ENCODE assay signal across 21 cellular contexts in the genomic region with DNA sequence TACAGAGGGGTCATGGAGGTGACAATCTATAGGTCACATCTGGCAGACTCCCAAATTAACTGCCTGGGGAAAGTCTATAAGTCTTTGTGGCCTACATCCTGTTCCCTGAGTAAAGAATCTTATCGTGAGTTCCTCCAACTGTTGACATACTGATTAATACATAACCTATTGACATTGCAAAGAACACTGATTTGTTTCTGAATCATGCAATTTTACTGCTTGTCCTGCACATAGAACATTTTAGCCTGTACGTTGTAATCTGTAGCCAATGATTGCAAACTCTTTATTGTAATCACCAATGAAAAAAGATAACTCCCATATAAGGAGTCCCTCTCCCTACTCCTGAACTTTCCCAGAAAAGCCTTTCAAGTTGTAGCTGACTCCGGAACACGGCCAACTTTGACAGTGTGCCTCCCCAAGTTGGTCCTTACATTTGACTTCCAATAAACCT. TPM values are rescaled to one million over a fixed set of nuclear protein-coding genes. Genes with fewer than 3 reads are reported as not detected.
DNase-seq lines count a peak whose midpoint lies in the region; ATAC-seq and TF ChIP-seq lines count a peak whose summit lies in the region.
"Had no signal": no experiment of that assay in that cellular context is flagged by ENCODE, and none has a peak within 500 bp of the region (broad histone marks: within the 10 kb centered on the region; RNA-seq: fewer than 3 reads in every experiment).

No MANE protein-coding gene starts in this region.

- no peak for TF ChIP-seq POLR2A in suprapubic skin (IDR thresholded peaks at IDR 0.05)

- peaks cover 14% of the 10 kb centered on the region for H3K4me1 Mint-ChIP-seq in endodermal cell
- H3K4me1 Mint-ChIP-seq: H9; naive thymus-derived CD8-positive, alpha-beta T cell had no signal

- H3K9ac ChIP-seq in endodermal cell (ENCODE audit: extremely low read depth, low read length, poor library complexity, severe bottlenecking): no peak overlapping the region

- peak; percentile 73 for ATAC-seq in left lung
- ATAC-seq: activated CD8-positive, alpha-beta memory T cell treated with anti-CD3 and anti-CD28 coated beads, Interleukin-2, amount 10 ng/mL, durations not matched to agents 7 days and 5 days; CD8-positive, alpha-beta T cell; foreskin keratinocyte; naive thymus-derived CD8-positive, alpha-beta T cell had no signal

- H3K27ac ChIP-seq in endodermal cell (ENCODE audit: low read depth, low read length) (no peak overlapping the region), left lung (no peak overlapping the region), suprapubic skin (no peak overlapping the region)
- H3K27ac ChIP-seq: foreskin keratinocyte, SJCRH30, WERI-Rb-1 had no signal

- H3K4me1 ChIP-seq in endodermal cell (ENCODE audit: control insufficient read depth, insufficient read depth, low read length) (no peaks in the 10 kb centered on the region), left lung (no peaks in the 10 kb centered on the region), suprapubic skin (no peaks in the 10 kb centered on the region)
- H3K4me1 ChIP-seq: SJCRH30 had no signal

- intact Hi-C loops in left lung (cut with DNase I): no loop called here

- H3K4me3 Mint-ChIP-seq in endodermal cell: no peak overlapping the region
- H3K4me3 Mint-ChIP-seq: activated CD8-positive, alpha-beta memory T cell treated with anti-CD3 and anti-CD28 coated beads, Interleukin-2, amount 10 ng/mL, durations not matched to agents 7 days and 5 days; CD8-positive, alpha-beta T cell; H9; naive thymus-derived CD8-positive, alpha-beta T cell had no signal

- no peaks in the 10 kb centered on the region for H3K27me3 Mint-ChIP-seq in endodermal cell (ENCODE audit: insufficient read depth)

- H3K9me3 ChIP-seq in endodermal cell (ENCODE audit: control insufficient read depth, low read length): no peaks in the 10 kb centered on the region
- no peaks in the 10 kb centered on the region for H3K9me3 ChIP-seq in left lung
- H3K9me3 ChIP-seq in suprapubic skin: no peaks in the 10 kb centered on the region

- H3K36me3 ChIP-seq in endodermal cell (ENCODE audit: control insufficient read depth, insufficient read depth, low read length) (no peaks in the 10 kb centered on the region), left lung (no peaks in the 10 kb centered on the region), suprapubic skin (no peaks in the 10 kb centered on the region)
- H3K36me3 ChIP-seq: SJCRH30, WERI-Rb-1 had no signal

- DNase-seq in NCI-H510A treated with DMSO at 0.1 percent for 48 hours (lab: John Stamatoyannopoulos, UW) (peak; percentile 8), NCI-H510A (lab: John Stamatoyannopoulos, UW) (no peak), endodermal cell (no peak), left lung (no peak), NCI-H748 (lab: John Stamatoyannopoulos, UW; ENCODE audit: unreplicated experiment) (no peak), NCI-H774 (lab: John Stamatoyannopoulos, UW) (no peak), T-helper 9 cell (no peak), suprapubic skin (ENCODE audit: low spot score in 2 of 2) (no peak)
- DNase-seq: 8988T; activated CD8-positive, alpha-beta memory T cell treated with anti-CD3 and anti-CD28 coated beads, Interleukin-2, amount 10 ng/mL, durations not matched to agents 7 days and 5 days; CD8-positive, alpha-beta T cell; H9; kidney; MM.1S; naive thymus-derived CD8-positive, alpha-beta T cell; NCI-H2107; SJCRH30; WERI-Rb-1 had no signal

- no peaks in the 10 kb centered on the region for H3K27me3 ChIP-seq in endodermal cell (ENCODE audit: control insufficient read depth, insufficient read depth, low read length, poor library complexity, severe bottlenecking)
- no peaks in the 10 kb centered on the region for H3K27me3 ChIP-seq in left lung
- no peaks in the 10 kb centered on the region for H3K27me3 ChIP-seq in suprapubic skin
- H3K27me3 ChIP-seq: foreskin keratinocyte, SJCRH30 had no signal

- WGBS in endodermal cell (ENCODE audit: insufficient coverage in 1 of 2, insufficient read length in 1 of 2), 2 experiments: 87 to 93% methylated on average over 3 to 4 of the region's 4 CpGs
- 68% methylated on average over 4 of the region's 4 CpGs for WGBS in suprapubic skin

- peak overlapping the region; percentile 19 for H3K27ac Mint-ChIP-seq in endodermal cell
- H3K27ac Mint-ChIP-seq: activated CD8-positive, alpha-beta memory T cell treated with anti-CD3 and anti-CD28 coated beads, Interleukin-2, amount 10 ng/mL, durations not matched to agents 7 days and 5 days; CD8-positive, alpha-beta T cell; naive thymus-derived CD8-positive, alpha-beta T cell had no signal

- no peaks in the 10 kb centered on the region for H3K9me3 Mint-ChIP-seq in endodermal cell
- H3K9me3 Mint-ChIP-seq: H9 had no signal

- no peak overlapping the region for H3K4me3 ChIP-seq in endodermal cell (ENCODE audit: low read length)
- H3K4me3 ChIP-seq in left lung: no peak overlapping the region
- no peak overlapping the region for H3K4me3 ChIP-seq in suprapubic skin
- H3K4me3 ChIP-seq: SJCRH30 had no signal

- no peak for TF ChIP-seq CTCF in endodermal cell (conservative IDR thresholded peaks at IDR 0.05)
- no peak for TF ChIP-seq CTCF in left lung (IDR thresholded peaks at IDR 0.05)
- TF ChIP-seq CTCF in suprapubic skin (IDR thresholded peaks at IDR 0.05): no peak

- H3K36me3 Mint-ChIP-seq in endodermal cell (ENCODE audit: low read depth): no peaks in the 10 kb centered on the region
- H3K36me3 Mint-ChIP-seq: activated CD8-positive, alpha-beta memory T cell treated with anti-CD3 and anti-CD28 coated beads, Interleukin-2, amount 10 ng/mL, durations not matched to agents 7 days and 5 days; CD8-positive, alpha-beta T cell had no signal

- no peak for TF ChIP-seq EP300 in suprapubic skin (IDR thresholded peaks at IDR 0.05)

RNA-seq across cellular contexts. Expression of gene OR2K2, which starts 18.8 kb away (rescaled TPM):
- total RNA-seq in endodermal cell: not detected
- polyA plus RNA-seq in endodermal cell (2013, experiment 1 of 2): not detected
- not detected for polyA plus RNA-seq in endodermal cell (2013, experiment 2 of 2)
- not detected for total RNA-seq in left lung
- total RNA-seq in suprapubic skin: not detected
- total RNA-seq: activated CD8-positive, alpha-beta memory T cell treated with anti-CD3 and anti-CD28 coated beads, Interleukin-2, amount 10 ng/mL, durations not matched to agents 7 days and 5 days; CD8-positive, alpha-beta T cell; foreskin keratinocyte; H9; kidney; naive thymus-derived CD8-positive, alpha-beta T cell; SJCRH30; skeletal muscle tissue; subcutaneous adipose tissue had no signal
- polyA plus RNA-seq: foreskin keratinocyte; naive thymus-derived CD8-positive, alpha-beta T cell had no signal
